In genomic region chr2:42408009-42408408, GRCh38 we compare ENCODE assay signal across 1 cellular context.
TF ChIP-seq lines count a peak whose summit lies in the region.

No MANE protein-coding gene starts in this region.

TF ChIP-seq in GM23338, 12 proteins besides CTCF, POLR2A, EP300 and RAD21 (continued from another document):
- TF ChIP-seq ZNF331 (CRISPR knock-in tag; IDR thresholded peaks at IDR 0.05; ENCODE audit: low read depth) (no peak), POLR2AphosphoS5 (IDR thresholded peaks at IDR 0.05; ENCODE audit: low read depth) (no peak), EZH2 (IDR thresholded peaks at IDR 0.05; ENCODE audit: low read depth, unreplicated experiment) (no peak)
